Comparison of ENCODE assay signal across 8 cellular contexts in genomic region chr10:102673961-102674511, GRCh38. TPM values are rescaled to one million over a fixed set of nuclear protein-coding genes. Genes with fewer than 3 reads are reported as not detected.
A peak's percentile ranks its signal among the peaks of the same experiment; 100 is the strongest.
DNase-seq lines count a peak whose midpoint lies in the region; ATAC-seq and TF ChIP-seq lines count a peak whose summit lies in the region.

No MANE protein-coding gene starts in this region.

- H3K36me3 ChIP-seq in NT2/D1 (ENCODE audit: insufficient read depth, insufficient read length, low read length) (no peaks in the 10 kb centered on the region), stomach smooth muscle (ENCODE audit: control insufficient read depth in 2 of 2, insufficient read depth in 2 of 2, low read length in 2 of 2) (no peaks in the 10 kb centered on the region)

- peaks cover 36% of the 10 kb centered on the region for H3K4me1 ChIP-seq in NT2/D1 (ENCODE audit: insufficient read depth, insufficient read length)
- peaks cover 32% of the 10 kb centered on the region for H3K4me1 ChIP-seq in stomach smooth muscle (ENCODE audit: control insufficient read depth, insufficient read depth, low read length)

- ATAC-seq in GM19395 (IDR thresholded peaks at IDR 0.05; ENCODE audit: unreplicated experiment): peak; percentile 54
- no peak for ATAC-seq in HG03280 (IDR thresholded peaks at IDR 0.05; ENCODE audit: unreplicated experiment)

- peak overlapping the region; percentile 50 for H3K27ac ChIP-seq in stomach smooth muscle (ENCODE audit: low read length)

- no peaks in the 10 kb centered on the region for H3K27me3 Mint-ChIP-seq in neural crest cell (ENCODE audit: low read depth)

- peak overlapping the region; percentile 88 for H3K27ac Mint-ChIP-seq in neural crest cell (ENCODE audit: unreplicated experiment)

- H3K4me3 Mint-ChIP-seq in neural crest cell: peak overlapping the region; percentile 84

- TF ChIP-seq CTCF in neural crest cell (conservative IDR thresholded peaks at IDR 0.05): no peak

- H3K9me3 Mint-ChIP-seq in neural crest cell: no peaks in the 10 kb centered on the region

- H3K9me3 ChIP-seq in NT2/D1 (ENCODE audit: insufficient read depth, low read length): no peaks in the 10 kb centered on the region
- no peaks in the 10 kb centered on the region for H3K9me3 ChIP-seq in stomach smooth muscle (ENCODE audit: control insufficient read depth in 2 of 2, low read length in 2 of 2)

- peaks cover 81% of the 10 kb centered on the region for H3K4me1 Mint-ChIP-seq in neural crest cell

- H3K4me3 ChIP-seq in NT2/D1 (ENCODE audit: insufficient read length, low read depth): peak overlapping the region; percentile 19
- peak overlapping the region; percentile 50 to 66 for H3K4me3 ChIP-seq in stomach smooth muscle (ENCODE audit: low read length in 2 of 2)

- H3K27me3 ChIP-seq in NT2/D1 (ENCODE audit: insufficient read depth, insufficient read length): no peaks in the 10 kb centered on the region
- H3K27me3 ChIP-seq in stomach smooth muscle (ENCODE audit: control insufficient read depth in 1 of 2, insufficient read depth in 2 of 2, low read length in 2 of 2): no peaks in the 10 kb centered on the region

- no peaks in the 10 kb centered on the region for H3K36me3 Mint-ChIP-seq in neural crest cell (ENCODE audit: low read depth)

- peak overlapping the region; percentile 56 for H3K9ac ChIP-seq in NT2/D1 (ENCODE audit: insufficient read length, low read depth)
- H3K9ac ChIP-seq in stomach smooth muscle (ENCODE audit: low read length in 2 of 2): peak overlapping the region; percentile 55 to 66

- DNase-seq in NT2/D1 (ENCODE audit: low read depth, low spot score) (no peak), fibroblast of the conjunctiva (ENCODE audit: low read depth) (peak; percentile 27), neural crest cell (ENCODE audit: low read depth, low spot score) (peak; percentile 45), NAMALWA (ENCODE audit: low spot score) (no peak)
- DNase-seq in activated T-helper 9 cell treated with anti-CD3 and anti-CD28 coated beads, Interleukin-2, amount 50 U/mL, for 16 hours (ENCODE audit: low read depth): peak; percentile 39

RNA-seq across cellular contexts. Expression of gene TRIM8, which starts 29.8 kb away (rescaled TPM):
- 76.9 and 82.8 TPM in 2 replicates for total RNA-seq in neural crest cell

RNA-seq across cellular contexts. Expression of gene ARL3, which starts 40.2 kb away (rescaled TPM):
- 32.5 and 34.6 TPM in 2 replicates for total RNA-seq in neural crest cell

RNA-seq across cellular contexts. Expression of gene SFXN2, which starts 40.4 kb away (rescaled TPM):
- total RNA-seq in neural crest cell: 36.6 and 38.2 TPM in 2 replicates

Comparison
In these comparisons a context has a peak if more than half of its experiments do, and no peak if none do; other contexts are left out.
1. DNase-seq: peak in activated T-helper 9 cell treated with anti-CD3 and anti-CD28 coated beads, Interleukin-2, amount 50 U/mL, for 16 hours (single experiment), fibroblast of the conjunctiva (single experiment) and neural crest cell (single experiment); none in NT2/D1 (single experiment) and NAMALWA (single experiment).